In the genomic region with DNA sequence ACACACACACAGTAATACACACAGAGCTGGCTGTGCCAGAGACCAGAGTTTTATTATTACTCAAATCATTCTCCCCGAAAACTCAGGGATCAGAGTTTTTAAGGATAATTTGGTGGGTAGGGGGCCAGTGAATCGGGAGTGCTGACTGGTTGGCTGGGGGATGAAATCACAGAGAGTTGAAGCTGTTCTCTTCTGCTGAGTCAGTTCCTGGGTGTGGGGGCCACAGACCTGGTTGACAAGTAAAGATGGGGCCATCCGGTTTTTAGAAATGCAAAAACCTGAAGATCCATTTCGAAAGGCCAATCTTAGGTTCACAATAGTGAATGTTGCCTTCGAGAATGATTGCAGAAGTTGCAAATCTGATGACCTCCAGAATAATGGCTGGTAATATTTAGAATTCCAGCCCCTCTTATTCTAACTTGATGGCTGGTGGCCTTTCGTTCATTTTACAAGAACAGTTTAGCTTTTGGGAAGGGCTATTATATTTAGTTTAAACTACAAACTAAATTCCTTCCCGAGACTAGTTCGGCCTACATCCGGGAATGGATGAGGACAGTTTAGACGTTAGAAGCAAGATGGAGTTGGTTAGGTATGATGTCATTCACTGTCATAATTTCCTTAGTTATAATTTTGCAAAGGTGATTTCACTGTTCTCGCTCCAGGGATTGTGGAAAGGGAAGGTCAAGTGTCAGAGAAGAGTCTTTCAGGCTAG, we compare ENCODE assay signal across 1 cellular context.
TF ChIP-seq lines count a peak whose summit lies in the region.

No MANE protein-coding gene starts in this region.

TF ChIP-seq in K562, 482 proteins besides CTCF, POLR2A, EP300 and RAD21 (continued from another document):
- TF ChIP-seq, protein P1, sequence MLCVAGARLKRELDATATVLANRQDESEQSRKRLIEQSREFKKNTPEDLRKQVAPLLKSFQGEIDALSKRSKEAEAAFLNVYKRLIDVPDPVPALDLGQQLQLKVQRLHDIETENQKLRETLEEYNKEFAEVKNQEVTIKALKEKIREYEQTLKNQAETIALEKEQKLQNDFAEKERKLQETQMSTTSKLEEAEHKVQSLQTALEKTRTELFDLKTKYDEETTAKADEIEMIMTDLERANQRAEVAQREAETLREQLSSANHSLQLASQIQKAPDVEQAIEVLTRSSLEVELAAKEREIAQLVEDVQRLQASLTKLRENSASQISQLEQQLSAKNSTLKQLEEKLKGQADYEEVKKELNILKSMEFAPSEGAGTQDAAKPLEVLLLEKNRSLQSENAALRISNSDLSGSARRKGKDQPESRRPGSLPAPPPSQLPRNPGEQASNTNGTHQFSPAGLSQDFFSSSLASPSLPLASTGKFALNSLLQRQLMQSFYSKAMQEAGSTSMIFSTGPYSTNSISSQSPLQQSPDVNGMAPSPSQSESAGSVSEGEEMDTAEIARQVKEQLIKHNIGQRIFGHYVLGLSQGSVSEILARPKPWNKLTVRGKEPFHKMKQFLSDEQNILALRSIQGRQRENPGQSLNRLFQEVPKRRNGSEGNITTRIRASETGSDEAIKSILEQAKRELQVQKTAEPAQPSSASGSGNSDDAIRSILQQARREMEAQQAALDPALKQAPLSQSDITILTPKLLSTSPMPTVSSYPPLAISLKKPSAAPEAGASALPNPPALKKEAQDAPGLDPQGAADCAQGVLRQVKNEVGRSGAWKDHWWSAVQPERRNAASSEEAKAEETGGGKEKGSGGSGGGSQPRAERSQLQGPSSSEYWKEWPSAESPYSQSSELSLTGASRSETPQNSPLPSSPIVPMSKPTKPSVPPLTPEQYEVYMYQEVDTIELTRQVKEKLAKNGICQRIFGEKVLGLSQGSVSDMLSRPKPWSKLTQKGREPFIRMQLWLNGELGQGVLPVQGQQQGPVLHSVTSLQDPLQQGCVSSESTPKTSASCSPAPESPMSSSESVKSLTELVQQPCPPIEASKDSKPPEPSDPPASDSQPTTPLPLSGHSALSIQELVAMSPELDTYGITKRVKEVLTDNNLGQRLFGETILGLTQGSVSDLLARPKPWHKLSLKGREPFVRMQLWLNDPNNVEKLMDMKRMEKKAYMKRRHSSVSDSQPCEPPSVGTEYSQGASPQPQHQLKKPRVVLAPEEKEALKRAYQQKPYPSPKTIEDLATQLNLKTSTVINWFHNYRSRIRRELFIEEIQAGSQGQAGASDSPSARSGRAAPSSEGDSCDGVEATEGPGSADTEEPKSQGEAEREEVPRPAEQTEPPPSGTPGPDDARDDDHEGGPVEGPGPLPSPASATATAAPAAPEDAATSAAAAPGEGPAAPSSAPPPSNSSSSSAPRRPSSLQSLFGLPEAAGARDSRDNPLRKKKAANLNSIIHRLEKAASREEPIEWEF (CRISPR knock-in tag; IDR thresholded peaks at IDR 0.05) = 0 out of 2 replicates have a peak, but pooled peaks have one; percentile 51
- TF ChIP-seq, protein P2, sequence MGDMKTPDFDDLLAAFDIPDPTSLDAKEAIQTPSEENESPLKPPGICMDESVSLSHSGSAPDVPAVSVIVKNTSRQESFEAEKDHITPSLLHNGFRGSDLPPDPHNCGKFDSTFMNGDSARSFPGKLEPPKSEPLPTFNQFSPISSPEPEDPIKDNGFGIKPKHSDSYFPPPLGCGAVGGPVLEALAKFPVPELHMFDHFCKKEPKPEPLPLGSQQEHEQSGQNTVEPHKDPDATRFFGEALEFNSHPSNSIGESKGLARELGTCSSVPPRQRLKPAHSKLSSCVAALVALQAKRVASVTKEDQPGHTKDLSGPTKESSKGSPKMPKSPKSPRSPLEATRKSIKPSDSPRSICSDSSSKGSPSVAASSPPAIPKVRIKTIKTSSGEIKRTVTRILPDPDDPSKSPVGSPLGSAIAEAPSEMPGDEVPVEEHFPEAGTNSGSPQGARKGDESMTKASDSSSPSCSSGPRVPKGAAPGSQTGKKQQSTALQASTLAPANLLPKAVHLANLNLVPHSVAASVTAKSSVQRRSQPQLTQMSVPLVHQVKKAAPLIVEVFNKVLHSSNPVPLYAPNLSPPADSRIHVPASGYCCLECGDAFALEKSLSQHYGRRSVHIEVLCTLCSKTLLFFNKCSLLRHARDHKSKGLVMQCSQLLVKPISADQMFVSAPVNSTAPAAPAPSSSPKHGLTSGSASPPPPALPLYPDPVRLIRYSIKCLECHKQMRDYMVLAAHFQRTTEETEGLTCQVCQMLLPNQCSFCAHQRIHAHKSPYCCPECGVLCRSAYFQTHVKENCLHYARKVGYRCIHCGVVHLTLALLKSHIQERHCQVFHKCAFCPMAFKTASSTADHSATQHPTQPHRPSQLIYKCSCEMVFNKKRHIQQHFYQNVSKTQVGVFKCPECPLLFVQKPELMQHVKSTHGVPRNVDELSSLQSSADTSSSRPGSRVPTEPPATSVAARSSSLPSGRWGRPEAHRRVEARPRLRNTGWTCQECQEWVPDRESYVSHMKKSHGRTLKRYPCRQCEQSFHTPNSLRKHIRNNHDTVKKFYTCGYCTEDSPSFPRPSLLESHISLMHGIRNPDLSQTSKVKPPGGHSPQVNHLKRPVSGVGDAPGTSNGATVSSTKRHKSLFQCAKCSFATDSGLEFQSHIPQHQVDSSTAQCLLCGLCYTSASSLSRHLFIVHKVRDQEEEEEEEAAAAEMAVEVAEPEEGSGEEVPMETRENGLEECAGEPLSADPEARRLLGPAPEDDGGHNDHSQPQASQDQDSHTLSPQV (IDR thresholded peaks at IDR 0.05) = peak; percentile 52; the same call in 1 of the 2 replicates
- peak; percentile 53; the same call in 1 of the 2 replicates for TF ChIP-seq DMBX1 (CRISPR knock-in tag; IDR thresholded peaks at IDR 0.05; ENCODE audit: borderline replicate concordance)
- no peak for TF ChIP-seq NR4A1 (CRISPR knock-in tag; IDR thresholded peaks at IDR 0.05)
- peak; percentile 62; the same call in 1 of the 2 replicates for TF ChIP-seq NR4A1 (tag; IDR thresholded peaks at IDR 0.05)
- 0 out of 2 replicates have a peak, but pooled peaks have one; percentile 39 for TF ChIP-seq HDAC8 (tag; IDR thresholded peaks at IDR 0.05)
- TF ChIP-seq, protein P3, sequence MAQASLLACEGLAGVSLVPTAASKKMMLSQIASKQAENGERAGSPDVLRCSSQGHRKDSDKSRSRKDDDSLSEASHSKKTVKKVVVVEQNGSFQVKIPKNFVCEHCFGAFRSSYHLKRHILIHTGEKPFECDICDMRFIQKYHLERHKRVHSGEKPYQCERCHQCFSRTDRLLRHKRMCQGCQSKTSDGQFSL (CRISPR knock-in tag; IDR thresholded peaks at IDR 0.05) = no peak
- TF ChIP-seq, protein P3 (tag; IDR thresholded peaks at IDR 0.05) = 0 out of 4 replicates have a peak, but pooled peaks of 1 of the 2 experiments have one; percentile 53
- TF ChIP-seq POLR2AphosphoS5 (IDR thresholded peaks at IDR 0.05; ENCODE audit: control insufficient read depth, insufficient read depth, low read depth, low read length) = no peak
- TF ChIP-seq NRF1 (conservative IDR thresholded peaks at IDR 0.05 in 1 of 2, IDR thresholded peaks at IDR 0.05 in 1 of 2) = no peak
- TF ChIP-seq NR2C1 (IDR thresholded peaks at IDR 0.05) = no peak
- TF ChIP-seq NR2C1 (tag; IDR thresholded peaks at IDR 0.05) = 0 out of 2 replicates have a peak, but pooled peaks have one; percentile 14
- TF ChIP-seq NFE2 (IDR thresholded peaks at IDR 0.05; ENCODE audit: low read depth) = peak; percentile 37; the same call in 1 of the 2 replicates
- TF ChIP-seq CXXC5 (CRISPR knock-in tag; IDR thresholded peaks at IDR 0.05) = peak; percentile 27; the same call in 1 of the 2 replicates
- TF ChIP-seq GTF2A2 (tag; IDR thresholded peaks at IDR 0.05) = 0 out of 2 replicates have a peak, but pooled peaks have one; percentile 55
- TF ChIP-seq KLF6 (CRISPR knock-in tag; IDR thresholded peaks at IDR 0.05; ENCODE audit: borderline replicate concordance) = peak; percentile 61; the same call in 1 of the 2 replicates
- peak; percentile 35; the same call in 1 of the 2 replicates for TF ChIP-seq GABPA (tag; conservative IDR thresholded peaks at IDR 0.05; ENCODE audit: low read depth)
- TF ChIP-seq ZNF197 (CRISPR knock-in tag; IDR thresholded peaks at IDR 0.05; ENCODE audit: low read depth) = no peak
TF ChIP-seq in K562: peak in this region for 23.
